Comparison of ENCODE assay signal across 27 cellular contexts in the genomic region with DNA sequence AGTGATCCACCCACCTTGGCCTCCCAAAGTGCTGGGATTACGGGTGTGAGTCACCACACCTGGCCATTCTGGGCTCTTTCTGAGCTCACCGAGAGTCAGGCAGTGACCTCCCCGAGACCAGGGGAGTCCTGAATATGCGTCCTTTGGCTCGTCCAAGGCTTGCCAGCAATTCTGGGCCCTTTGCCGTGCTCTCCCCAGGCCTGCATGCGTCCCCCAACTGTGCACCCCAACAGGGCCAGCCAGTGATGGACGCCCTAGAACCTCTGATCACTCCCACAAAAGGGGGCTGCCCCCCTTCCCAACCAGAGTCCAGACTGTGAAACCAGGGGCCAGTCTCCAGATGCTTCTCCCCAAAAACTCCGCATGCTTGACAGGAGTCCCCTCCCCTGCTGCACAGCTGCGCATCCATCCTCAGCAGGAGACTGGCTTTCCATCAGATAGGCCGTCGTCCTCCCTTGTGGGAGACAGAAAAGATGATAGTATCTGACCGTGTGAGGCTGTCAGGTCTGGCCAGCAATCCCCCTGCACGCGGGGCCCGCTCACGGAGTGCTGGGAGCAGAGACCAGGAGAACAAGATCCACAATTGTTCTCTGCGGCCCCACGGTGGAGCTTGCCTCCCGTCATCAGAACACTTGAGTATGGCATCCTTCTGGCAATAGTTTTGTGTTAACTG. TPM values are rescaled to one million over a fixed set of nuclear protein-coding genes. Genes with fewer than 3 reads are reported as not detected.
"Had no signal": no experiment of that assay in that cellular context is flagged by ENCODE, and none has a peak within 500 bp of the region (broad histone marks: within the 10 kb centered on the region; RNA-seq: fewer than 3 reads in every experiment).

No MANE protein-coding gene starts in this region.

- H3K9me3 ChIP-seq: gastrocnemius medialis, spleen, tibial artery, upper lobe of left lung, uterus had no signal

- ATAC-seq: esophagus mucosa; gastrocnemius medialis; left lobe of liver; natural killer cell; sciatic nerve; stimulated activated memory B cell treated with anti-CD40 and anti-IgM and Interleukin-4, amounts not matched to agents 10 μg/mL and 1 μg/mL and 100 μg/mL, for 72 hours had no signal

- H3K27me3 ChIP-seq: upper lobe of left lung, uterus had no signal

- DNase-seq: cortex of kidney; dorsolateral prefrontal cortex; effector memory CD4-positive, alpha-beta T cell; gastrocnemius medialis; glutamatergic neuron; mammary epithelial cell; natural killer cell; posterior cingulate gyrus; spleen; stimulated activated CD4-positive, alpha-beta T cell treated with anti-CD3 and anti-CD28 coated beads, Interleukin-15, amount 100 ng/mL, for 24 hours; stimulated activated CD4-positive, alpha-beta T cell treated with anti-CD3 and anti-CD28 coated beads, Interleukin-1b, Interleukin-23, amount 100 ng/mL, for 48 hours; stimulated activated CD4-positive, alpha-beta T cell treated with anti-CD3 and anti-CD28 coated beads, Interleukin-4, amount 100 ng/mL, for 24 hours; tibial artery; upper lobe of left lung; uterus had no signal

- H3K36me3 ChIP-seq: gastrocnemius medialis, spleen, tibial artery, upper lobe of left lung, uterus had no signal

- H3K4me3 ChIP-seq: gastrocnemius medialis, spleen, tibial artery, upper lobe of left lung, uterus had no signal

- H3K27ac ChIP-seq: dorsolateral prefrontal cortex, gastrocnemius medialis, spleen, tibial artery, upper lobe of left lung, uterus had no signal

- H3K4me1 ChIP-seq: gastrocnemius medialis, spleen, tibial artery, uterus had no signal

RNA-seq across cellular contexts. Expression of a gene that starts 15.5 kb away (rescaled TPM):
- total RNA-seq: dorsolateral prefrontal cortex, fibroblast of lung, gastrocnemius medialis, left lobe of liver, mammary epithelial cell, mucosa of gallbladder, myocyte, natural killer cell, neural crest cell, omental fat pad, pulmonary artery endothelial cell, sciatic nerve, skeletal muscle tissue, temporal lobe, uterus had no signal
- polyA plus RNA-seq: fibroblast of lung, mammary epithelial cell had no signal

RNA-seq across cellular contexts. Expression of a gene that starts 30.7 kb away (rescaled TPM):
- total RNA-seq: esophagus mucosa, fibroblast of lung, gastrocnemius medialis, myocyte, natural killer cell, neural crest cell, sciatic nerve, spleen had no signal
- polyA plus RNA-seq: fibroblast of lung, mammary epithelial cell, spleen had no signal

RNA-seq across cellular contexts. Expression of a gene that starts 51.8 kb away (rescaled TPM):
- total RNA-seq: fibroblast of lung, left lobe of liver, mucosa of gallbladder, natural killer cell, neural crest cell, omental fat pad, pulmonary artery endothelial cell, sciatic nerve, spleen, temporal lobe, upper lobe of left lung had no signal
- polyA plus RNA-seq: fibroblast of lung had no signal
